Comparison of ENCODE assay signal across 8 cellular contexts in the genomic region with DNA sequence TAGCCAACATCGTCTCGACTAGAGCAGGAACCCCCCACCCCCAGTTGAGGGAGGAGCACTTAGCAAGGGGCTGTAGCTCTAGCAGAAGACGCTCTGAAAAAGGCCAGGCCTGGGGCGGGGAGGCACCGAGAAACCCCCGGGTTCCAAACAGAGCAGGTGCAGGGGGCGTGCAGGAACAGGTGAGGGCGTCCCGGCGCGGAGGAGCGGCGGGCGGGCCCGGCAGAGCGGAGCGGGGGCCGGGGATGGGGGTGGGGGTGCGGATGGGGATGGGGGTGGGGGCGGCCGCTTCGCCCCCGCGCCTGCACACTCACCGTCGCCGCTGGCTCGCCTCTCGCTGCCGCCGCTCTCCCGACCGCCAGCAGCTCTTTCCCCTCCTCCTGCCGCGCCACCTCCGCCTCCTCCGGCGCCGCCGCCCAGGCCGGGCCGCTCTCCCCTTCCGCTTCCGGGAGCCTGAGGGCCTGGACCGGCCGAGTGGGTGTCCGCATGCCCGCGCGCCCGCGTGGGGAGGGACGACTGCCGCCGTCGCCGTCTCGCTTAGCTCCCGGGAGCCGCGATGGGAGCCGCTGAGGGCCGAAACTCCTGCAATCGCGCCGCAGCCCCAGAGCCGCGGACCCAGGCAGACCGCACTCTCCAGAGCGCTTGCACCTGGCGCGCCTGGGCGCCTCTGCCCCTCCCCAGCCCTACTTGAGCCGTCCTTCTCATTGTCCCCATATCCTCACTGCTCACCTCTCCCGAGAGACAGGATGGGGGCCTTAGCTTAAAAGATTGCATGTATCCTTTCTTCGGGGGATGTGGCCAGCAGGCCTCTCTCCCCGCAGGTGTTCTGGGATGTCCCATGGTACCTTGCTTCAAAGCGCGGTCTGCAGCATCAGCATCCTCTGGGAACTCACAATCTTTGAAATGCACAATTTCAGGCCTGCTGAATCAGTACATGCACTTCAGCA. TPM values are rescaled to one million over a fixed set of nuclear protein-coding genes. Genes with fewer than 3 reads are reported as not detected.
A peak's percentile ranks its signal among the peaks of the same experiment; 100 is the strongest.
DNase-seq lines count a peak whose midpoint lies in the region; FAIRE-seq and TF ChIP-seq lines count a peak whose summit lies in the region.

A gene with protein sequence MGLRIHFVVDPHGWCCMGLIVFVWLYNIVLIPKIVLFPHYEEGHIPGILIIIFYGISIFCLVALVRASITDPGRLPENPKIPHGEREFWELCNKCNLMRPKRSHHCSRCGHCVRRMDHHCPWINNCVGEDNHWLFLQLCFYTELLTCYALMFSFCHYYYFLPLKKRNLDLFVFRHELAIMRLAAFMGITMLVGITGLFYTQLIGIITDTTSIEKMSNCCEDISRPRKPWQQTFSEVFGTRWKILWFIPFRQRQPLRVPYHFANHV (minus strand): TSS at position 515 of the 944 bp plus-strand sequence. CDS start 19,092 bp downstream, outside the sequence.

- no peaks in the 10 kb centered on the region for H3K36me3 ChIP-seq in breast epithelium
- peaks cover 0 to 10% of the 10 kb centered on the region in 2 donors for H3K36me3 ChIP-seq in small intestine (ENCODE audit: control insufficient read depth in 2 of 2, insufficient read depth in 2 of 2, low read length in 2 of 2)

- H3K9me3 ChIP-seq in breast epithelium, result no peaks in the 10 kb centered on the region
- H3K9me3 ChIP-seq in small intestine (ENCODE audit: control insufficient read depth, low read depth), result no peaks in the 10 kb centered on the region

- TF ChIP-seq POLR2A in GM12891 (IDR thresholded peaks at IDR 0.05; ENCODE audit: low read depth, low read length) (peak; percentile 52), NB4 (IDR thresholded peaks at IDR 0.05; ENCODE audit: extremely low read depth, insufficient read length) (no peak), breast epithelium (IDR thresholded peaks at IDR 0.05) (no peak)

- intact Hi-C loops in breast epithelium (cut with DNase I; ENCODE audit: low total_unique reads), result no loop called here

- H3K27ac ChIP-seq in breast epithelium, result peak within 1 kb of the TSS; percentile 66 to 83
- H3K27ac ChIP-seq in small intestine (ENCODE audit: low read depth in 1 of 2, low read length in 1 of 2), result peak within 1 kb of the TSS; percentile 47 to 60

- WGBS in small intestine, 3 donors, result 1 to 2% (median 1%) methylated on average over 41 to 77 of the region's 79 CpGs

- CTCF ChIA-PET in HEK293T (lab: Yijun Ruan, JAX), result no interaction called here

- H3K4me1 ChIP-seq in breast epithelium, result no peaks in the 10 kb centered on the region
- H3K4me1 ChIP-seq in small intestine (ENCODE audit: control insufficient read depth in 2 of 2, insufficient read depth in 1 of 2, low read depth in 1 of 2, low read length in 1 of 2), result peaks cover 0 to 3% of the 10 kb centered on the region in 2 donors

- POLR2A ChIA-PET in HEK293T (lab: Yijun Ruan, JAX), result interaction anchor here (1.0 to 1.1 kb wide), 2 partner anchors 12 to 17 kb away, joined by 3 read pairs; no protein-coding TSS in a partner anchor

- TF ChIP-seq CTCF in NB4 (IDR thresholded peaks at IDR 0.05; ENCODE audit: low read depth, low read length) (no peak), breast epithelium (IDR thresholded peaks at IDR 0.05) (no peak)

- no peaks in the 10 kb centered on the region for H3K27me3 ChIP-seq in breast epithelium
- no peaks in the 10 kb centered on the region for H3K27me3 ChIP-seq in small intestine (ENCODE audit: control insufficient read depth in 2 of 2, insufficient read depth in 2 of 2, low read length in 2 of 2)

- H3K4me3 ChIP-seq in NB4 (ENCODE audit: low read depth, low read length), result peak within 1 kb of the TSS; percentile 70
- H3K4me3 ChIP-seq in breast epithelium, result peak within 1 kb of the TSS; percentile 71 to 86 (median 75)
- peak within 1 kb of the TSS; percentile 79 to 98 for H3K4me3 ChIP-seq in small intestine (ENCODE audit: low read depth in 1 of 2, low read length in 2 of 2)

- peak; percentile 58 for DNase-seq in GM12891 (ENCODE audit: insufficient read length, low spot score)
- DNase-seq in HEK293T (ENCODE audit: extremely low spot score), result peak; percentile 59
- DNase-seq in NB4 (ENCODE audit: low read depth), result peak; percentile 82
- peak; percentile 74 for DNase-seq in UCSD-AML1 (lab: John Stamatoyannopoulos, UW; ENCODE audit: unreplicated experiment)
- peak; percentile 36 to 77 for DNase-seq in breast epithelium (ENCODE audit: low spot score in 2 of 2)
- peak; percentile 66 for DNase-seq in iPS-NIHi7 (ENCODE audit: extremely low spot score)
- peak; percentile 73 for DNase-seq in small intestine
- DNase-seq in NK-92 (lab: John Stamatoyannopoulos, UW; ENCODE audit: unreplicated experiment), result no peak

- FAIRE-seq in GM12891 (lab: Jason Lieb, UNC) (peak; percentile 87), small intestine (lab: Jason Lieb, UNC) (no peak)

TF ChIP-seq in GM12891, 5 proteins besides CTCF, POLR2A, EP300 and RAD21:
- peak; percentile 29; the same call in 1 of the 2 replicates for TF ChIP-seq POLR2AphosphoS5 (IDR thresholded peaks at IDR 0.05; ENCODE audit: low read depth, low read length)
- no peak for TF ChIP-seq PAX5 (IDR thresholded peaks at IDR 0.05; ENCODE audit: insufficient read depth, low read length, severe bottlenecking)
- TF ChIP-seq POU2F2 (IDR thresholded peaks at IDR 0.05; ENCODE audit: low read depth, low read length), result no peak; the same call in 1 of the 2 replicates
- peak; percentile 28; the same call in 1 of the 2 replicates for TF ChIP-seq TAF1 (IDR thresholded peaks at IDR 0.05; ENCODE audit: low read depth, low read length)
- TF ChIP-seq SPI1 (IDR thresholded peaks at IDR 0.05; ENCODE audit: low read depth, low read length), result no peak

TF ChIP-seq in HEK293T, 16 proteins besides CTCF, POLR2A, EP300 and RAD21:
- peak; percentile 34; the same call in 1 of the 2 replicates for TF ChIP-seq L3MBTL2 (conservative IDR thresholded peaks at IDR 0.05)
- 0 out of 2 replicates have a peak, but pooled peaks have one; percentile 0 for TF ChIP-seq CTBP1 (IDR thresholded peaks at IDR 0.05; ENCODE audit: borderline replicate concordance)
- no peak for TF ChIP-seq FOXK2 (IDR thresholded peaks at IDR 0.05)
- no peak for TF ChIP-seq ARNT (IDR thresholded peaks at IDR 0.05)

RNA-seq across cellular contexts. Expression of the gene that starts here (rescaled TPM):
- 3.5 TPM for polyA plus RNA-seq in GM12891 (2012; ENCODE audit: low read depth, missing spikeins)
- 10 to 100 TPM; 11.2 to 29.1 (median 11.5) TPM for total RNA-seq in breast epithelium
- polyA plus RNA-seq in small intestine, result 1 to 10 TPM; 3.2 to 6.0 (median 3.8) TPM
